ENCODE assay signal across 17 cellular contexts in the genomic region with DNA sequence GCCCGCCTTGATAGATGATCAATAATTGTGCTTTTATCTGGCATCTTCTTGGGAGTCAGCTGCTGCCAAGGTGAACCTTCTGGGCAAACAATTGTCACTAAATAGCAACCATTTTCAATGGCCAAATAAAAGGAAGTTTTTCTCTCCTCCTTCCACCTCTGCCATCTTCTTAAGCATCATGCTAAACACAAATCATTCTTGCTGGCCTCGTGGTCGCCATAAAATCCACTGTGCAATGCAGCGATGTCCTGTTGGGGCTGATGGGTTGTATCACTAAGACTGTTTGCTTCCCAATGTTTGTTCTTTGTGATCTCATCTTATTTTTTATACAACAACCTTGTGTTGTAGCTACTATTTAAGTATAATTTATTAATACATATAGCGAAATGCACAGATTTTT. TPM values are rescaled to one million over a fixed set of nuclear protein-coding genes. Genes with fewer than 3 reads are reported as not detected.
DNase-seq lines count a peak whose midpoint lies in the region; ATAC-seq and TF ChIP-seq lines count a peak whose summit lies in the region.
"Had no signal": no experiment of that assay in that cellular context is flagged by ENCODE, and none has a peak within 500 bp of the region (broad histone marks: within the 10 kb centered on the region; RNA-seq: fewer than 3 reads in every experiment).

No MANE protein-coding gene starts in this region.

- H3K27me3 ChIP-seq in BLaER1 treated with 17β-estradiol and CSF1 and Interleukin-3, amounts not matched to agents 10 nM and 100 nM = peaks cover 0 to 20% (median 4%) of the 10 kb centered on the region in 11 experiments; a peak in 11 of 22 replicates
- no peaks in the 10 kb centered on the region for H3K27me3 ChIP-seq in CD8-positive, alpha-beta T cell (ENCODE audit: insufficient read depth, low read length)
- no peaks in the 10 kb centered on the region for H3K27me3 ChIP-seq in naive thymus-derived CD4-positive, alpha-beta T cell (ENCODE audit: control insufficient read depth in 2 of 2, insufficient read depth in 2 of 2, low read length in 2 of 2)

- H3K9me3 Mint-ChIP-seq in activated CD4-positive, alpha-beta T cell treated with anti-CD3 and anti-CD28 coated beads, Interleukin-2, amount 10 ng/mL, durations not matched to agents 24 days and 14 days = peaks cover 5% of the 10 kb centered on the region
- H3K9me3 Mint-ChIP-seq in CD8-positive, alpha-beta T cell = peaks cover 6% of the 10 kb centered on the region
- peaks cover 0 to 7% (median 0%) of the 10 kb centered on the region in 11 donors for H3K9me3 Mint-ChIP-seq in naive thymus-derived CD4-positive, alpha-beta T cell
- H3K9me3 Mint-ChIP-seq: CD8-positive, alpha-beta memory T cell had no signal

- H4K20me1 ChIP-seq in BLaER1 treated with 17β-estradiol and CSF1 and Interleukin-3, amounts not matched to agents 10 nM and 100 nM = peaks cover 0 to 49% (median 0%) of the 10 kb centered on the region in 11 experiments; a peak in 4 of 22 replicates

- H3K36me3 Mint-ChIP-seq in activated CD4-positive, alpha-beta T cell treated with anti-CD3 and anti-CD28 coated beads, Interleukin-2, amount 10 ng/mL, durations not matched to agents 24 days and 14 days (ENCODE audit: low read depth) = peaks cover 17% of the 10 kb centered on the region
- H3K36me3 Mint-ChIP-seq in CD8-positive, alpha-beta T cell = peaks cover 14% of the 10 kb centered on the region
- H3K36me3 Mint-ChIP-seq in naive thymus-derived CD4-positive, alpha-beta T cell = peaks cover 7 to 66% (median 28%) of the 10 kb centered on the region in 5 donors

- H3K27ac Mint-ChIP-seq in activated CD4-positive, alpha-beta T cell treated with anti-CD3 and anti-CD28 coated beads, Interleukin-2, amount 10 ng/mL, durations not matched to agents 24 days and 14 days = no peak overlapping the region
- peak overlapping the region; percentile 37 for H3K27ac Mint-ChIP-seq in CD8-positive, alpha-beta T cell
- peak overlapping the region in 8 of 9 donors; percentile 49 to 98 (median 92) for H3K27ac Mint-ChIP-seq in naive thymus-derived CD4-positive, alpha-beta T cell
- H3K27ac Mint-ChIP-seq: H9 had no signal

- TF ChIP-seq CTCF in CD8-positive, alpha-beta T cell (IDR thresholded peaks at IDR 0.05) = no peak

- H3K4me1 ChIP-seq in BLaER1 treated with 17β-estradiol and CSF1 and Interleukin-3, amounts not matched to agents 10 nM and 100 nM = peaks cover 0 to 22% (median 13%) of the 10 kb centered on the region in 10 experiments; a peak in 15 of 20 replicates
- H3K4me1 ChIP-seq in CD8-positive, alpha-beta T cell (ENCODE audit: insufficient read depth, low read length) = peaks cover 67% of the 10 kb centered on the region
- H3K4me1 ChIP-seq in naive thymus-derived CD4-positive, alpha-beta T cell (ENCODE audit: control insufficient read depth in 2 of 2, insufficient read depth in 2 of 2, low read length in 2 of 2) = peaks cover 19 to 53% of the 10 kb centered on the region in 2 donors

- no peak overlapping the region for H3K4me3 ChIP-seq in BLaER1 treated with 17β-estradiol and CSF1 and Interleukin-3, amounts not matched to agents 10 nM and 100 nM
- no peak overlapping the region for H3K4me3 ChIP-seq in CD8-positive, alpha-beta T cell (ENCODE audit: low read depth, low read length)
- H3K4me3 ChIP-seq in naive thymus-derived CD4-positive, alpha-beta T cell (ENCODE audit: low read length) = no peak overlapping the region
- H3K4me3 ChIP-seq: GM12878 had no signal

- DNase-seq in activated CD4-positive, alpha-beta T cell treated with anti-CD3 and anti-CD28 coated beads, Interleukin-2, amount 10 ng/mL, durations not matched to agents 24 days and 14 days = peak; percentile 53
- no peak for DNase-seq in activated CD4-positive, alpha-beta T cell treated with anti-CD3 and anti-CD28 coated beads, Interleukin-2, amount 50 U/mL, for 4 hours
- no peak for DNase-seq in CD8-positive, alpha-beta T cell
- no peak for DNase-seq in naive thymus-derived CD4-positive, alpha-beta T cell
- no peak for DNase-seq in cerebellum (ENCODE audit: low spot score)
- no peak for DNase-seq in NCI-H526 (lab: John Stamatoyannopoulos, UW)
- DNase-seq: 8988T, C1 segment of cervical spinal cord, COR-L47, DMS 273 treated with DMSO at 0.1 percent for 48 hours, DMS53, EL, H9 had no signal

- peaks cover 61% of the 10 kb centered on the region for H3K4me1 Mint-ChIP-seq in activated CD4-positive, alpha-beta T cell treated with anti-CD3 and anti-CD28 coated beads, Interleukin-2, amount 10 ng/mL, durations not matched to agents 24 days and 14 days
- H3K4me1 Mint-ChIP-seq in CD8-positive, alpha-beta T cell (ENCODE audit: low read depth) = peaks cover 86% of the 10 kb centered on the region
- H3K4me1 Mint-ChIP-seq in naive thymus-derived CD4-positive, alpha-beta T cell = peaks cover 66 to 98% (median 91%) of the 10 kb centered on the region in 7 donors

- ATAC-seq in CD8-positive, alpha-beta T cell = no peak
- ATAC-seq in naive thymus-derived CD4-positive, alpha-beta T cell = no peak
- no peak for ATAC-seq in HG03095 (IDR thresholded peaks at IDR 0.05; ENCODE audit: unreplicated experiment)
- ATAC-seq: GM12878 had no signal

- H3K36me3 ChIP-seq in BLaER1 treated with 17β-estradiol and CSF1 and Interleukin-3, amounts not matched to agents 10 nM and 100 nM = no peaks in the 10 kb centered on the region
- H3K36me3 ChIP-seq in CD8-positive, alpha-beta T cell (ENCODE audit: insufficient read depth, low read length) = no peaks in the 10 kb centered on the region
- peaks cover 0 to 6% (median 0%) of the 10 kb centered on the region in 3 experiments for H3K36me3 ChIP-seq in naive thymus-derived CD4-positive, alpha-beta T cell (ENCODE audit: control insufficient read depth in 2 of 3, insufficient read depth in 3 of 3, low read length in 3 of 3)

- CTCF ChIA-PET in CD8-positive, alpha-beta T cell (lab: Charles Lee) = interaction anchor here (1.1 to 2.9 kb wide), 10 partner anchors 7 to 185 kb away, joined by 3 to 12 read pairs (median 5); no protein-coding TSS in a partner anchor
- CTCF ChIA-PET in naive thymus-derived CD4-positive, alpha-beta T cell (lab: Charles Lee) = interaction anchor here (0.7 to 2.0 kb wide), 5 partner anchors 9 to 67 kb away, joined by 3 to 4 read pairs (median 3); no protein-coding TSS in a partner anchor

- peaks cover 0 to 23% (median 10%) of the 10 kb centered on the region in 11 experiments; a peak in 17 of 22 replicates for H3K9me3 ChIP-seq in BLaER1 treated with 17β-estradiol and CSF1 and Interleukin-3, amounts not matched to agents 10 nM and 100 nM (replicated peaks in 1 of 11)
- H3K9me3 ChIP-seq in CD8-positive, alpha-beta T cell (ENCODE audit: low read length) = no peaks in the 10 kb centered on the region
- no peaks in the 10 kb centered on the region for H3K9me3 ChIP-seq in naive thymus-derived CD4-positive, alpha-beta T cell (ENCODE audit: control insufficient read depth in 2 of 3, low read length in 3 of 3)

- no peak overlapping the region for H3K4me3 Mint-ChIP-seq in activated CD4-positive, alpha-beta T cell treated with anti-CD3 and anti-CD28 coated beads, Interleukin-2, amount 10 ng/mL, durations not matched to agents 24 days and 14 days
- no peak overlapping the region for H3K4me3 Mint-ChIP-seq in CD8-positive, alpha-beta T cell
- peak overlapping the region; percentile 19 to 100 (median 98) for H3K4me3 Mint-ChIP-seq in naive thymus-derived CD4-positive, alpha-beta T cell
- H3K4me3 Mint-ChIP-seq: H9 had no signal

- peak overlapping the region in 9 of 11 experiments; percentile 37 to 67 (median 50); a peak in 17 of 22 replicates for H3K4me2 ChIP-seq in BLaER1 treated with 17β-estradiol and CSF1 and Interleukin-3, amounts not matched to agents 10 nM and 100 nM

- intact Hi-C loops in activated CD4-positive, alpha-beta T cell treated with anti-CD3 and anti-CD28 coated beads, Interleukin-2, amount 10 ng/mL, durations not matched to agents 24 days and 14 days (cut with micrococcal nuclease) = no loop called here
- intact Hi-C loops in CD8-positive, alpha-beta T cell (cut with DNase I, micrococcal nuclease) = loop anchor here in 1 of 2 experiments (5.0 kb wide), 1 partner anchor 33 kb away; no protein-coding TSS in a partner anchor
- intact Hi-C loops in naive thymus-derived CD4-positive, alpha-beta T cell (cut with micrococcal nuclease) = loop anchor here in 1 of 2 donors (5.0 kb wide), 1 partner anchor 283 kb away; the partner anchor contains the start of gene STMN1

- peaks cover 67% of the 10 kb centered on the region for H3K27me3 Mint-ChIP-seq in activated CD4-positive, alpha-beta T cell treated with anti-CD3 and anti-CD28 coated beads, Interleukin-2, amount 10 ng/mL, durations not matched to agents 24 days and 14 days
- H3K27me3 Mint-ChIP-seq in CD8-positive, alpha-beta T cell (ENCODE audit: low read depth) = no peaks in the 10 kb centered on the region
- H3K27me3 Mint-ChIP-seq in naive thymus-derived CD4-positive, alpha-beta T cell = peaks cover 0 to 81% (median 0%) of the 10 kb centered on the region in 5 donors
- H3K27me3 Mint-ChIP-seq: CD8-positive, alpha-beta memory T cell had no signal

- POLR2A ChIA-PET in CD8-positive, alpha-beta T cell (lab: Charles Lee) = interaction anchor here (0.6 to 4.4 kb wide), 5 partner anchors 18 to 150 kb away, joined by 3 to 20 read pairs (median 3); no protein-coding TSS in a partner anchor
- POLR2A ChIA-PET in naive thymus-derived CD4-positive, alpha-beta T cell (lab: Charles Lee) = interaction anchor here (0.7 to 10.3 kb wide), 12 partner anchors 11 to 1671 kb away, joined by 3 to 125 read pairs (median 6); no protein-coding TSS in a partner anchor

- peak overlapping the region in 1 of 11 experiments; percentile 17; a peak in 1 of 22 replicates for H3K27ac ChIP-seq in BLaER1 treated with 17β-estradiol and CSF1 and Interleukin-3, amounts not matched to agents 10 nM and 100 nM
- H3K27ac ChIP-seq in CD8-positive, alpha-beta T cell (ENCODE audit: low read depth, low read length) = no peak overlapping the region
- peak overlapping the region; percentile 51 for H3K27ac ChIP-seq in naive thymus-derived CD4-positive, alpha-beta T cell (ENCODE audit: low read depth, low read length)

- no peak overlapping the region for H3K9ac ChIP-seq in BLaER1 treated with 17β-estradiol and CSF1 and Interleukin-3, amounts not matched to agents 10 nM and 100 nM

RNA-seq across cellular contexts. Expression of gene MAN1C1, which starts 8.0 kb away (rescaled TPM):
- total RNA-seq in activated CD4-positive, alpha-beta T cell treated with anti-CD3 and anti-CD28 coated beads, Interleukin-2, amount 10 ng/mL, durations not matched to agents 24 days and 14 days = 2.2 and 2.9 TPM in 2 replicates
- 10 to 100 TPM; 24.6 to 25.7 TPM for total RNA-seq in CD8-positive, alpha-beta T cell
- total RNA-seq in naive thymus-derived CD4-positive, alpha-beta T cell = 10 to 100 TPM; 28.8 to 85.5 (median 69.9) TPM
- 10 to 100 TPM; 16.0 to 30.4 TPM for polyA plus RNA-seq in naive thymus-derived CD4-positive, alpha-beta T cell
- 14.7 TPM for total RNA-seq in cerebellum

Comparison
In these comparisons a context has a peak if more than half of its experiments do, and no peak if none do; other contexts are left out.
1. H3K4me3 Mint-ChIP-seq: peak in naive thymus-derived CD4-positive, alpha-beta T cell (10 of 10); none in activated CD4-positive, alpha-beta T cell treated with anti-CD3 and anti-CD28 coated beads, Interleukin-2, amount 10 ng/mL, durations not matched to agents 24 days and 14 days (single experiment) and CD8-positive, alpha-beta T cell (single experiment).